In the genomic region with DNA sequence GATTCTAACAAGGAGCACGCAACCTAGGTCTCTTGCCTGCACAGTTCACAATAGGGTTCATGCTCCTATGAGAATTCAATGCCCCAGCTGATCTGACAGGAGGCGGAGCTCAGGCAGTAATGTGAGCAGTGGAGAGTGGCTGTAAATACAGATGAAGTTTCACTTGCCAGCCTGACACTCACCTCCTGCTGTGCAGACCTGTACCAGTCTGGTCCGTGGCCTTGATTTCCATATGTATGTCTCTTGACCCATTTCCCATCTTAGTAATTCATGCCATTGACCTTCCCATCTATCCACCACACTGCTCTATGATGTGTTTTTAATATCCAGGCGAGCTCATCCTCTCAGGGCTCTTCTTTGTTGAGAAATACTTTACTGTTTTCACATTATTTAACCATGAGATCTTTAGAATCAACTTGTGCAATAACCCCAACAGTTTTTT, we compare ENCODE assay signal across 1 cellular context.
TF ChIP-seq lines count a peak whose summit lies in the region.

No MANE protein-coding gene starts in this region.

TF ChIP-seq in HepG2, 621 proteins besides CTCF, POLR2A, EP300 and RAD21 (continued from another document):
- TF ChIP-seq, protein P1, sequence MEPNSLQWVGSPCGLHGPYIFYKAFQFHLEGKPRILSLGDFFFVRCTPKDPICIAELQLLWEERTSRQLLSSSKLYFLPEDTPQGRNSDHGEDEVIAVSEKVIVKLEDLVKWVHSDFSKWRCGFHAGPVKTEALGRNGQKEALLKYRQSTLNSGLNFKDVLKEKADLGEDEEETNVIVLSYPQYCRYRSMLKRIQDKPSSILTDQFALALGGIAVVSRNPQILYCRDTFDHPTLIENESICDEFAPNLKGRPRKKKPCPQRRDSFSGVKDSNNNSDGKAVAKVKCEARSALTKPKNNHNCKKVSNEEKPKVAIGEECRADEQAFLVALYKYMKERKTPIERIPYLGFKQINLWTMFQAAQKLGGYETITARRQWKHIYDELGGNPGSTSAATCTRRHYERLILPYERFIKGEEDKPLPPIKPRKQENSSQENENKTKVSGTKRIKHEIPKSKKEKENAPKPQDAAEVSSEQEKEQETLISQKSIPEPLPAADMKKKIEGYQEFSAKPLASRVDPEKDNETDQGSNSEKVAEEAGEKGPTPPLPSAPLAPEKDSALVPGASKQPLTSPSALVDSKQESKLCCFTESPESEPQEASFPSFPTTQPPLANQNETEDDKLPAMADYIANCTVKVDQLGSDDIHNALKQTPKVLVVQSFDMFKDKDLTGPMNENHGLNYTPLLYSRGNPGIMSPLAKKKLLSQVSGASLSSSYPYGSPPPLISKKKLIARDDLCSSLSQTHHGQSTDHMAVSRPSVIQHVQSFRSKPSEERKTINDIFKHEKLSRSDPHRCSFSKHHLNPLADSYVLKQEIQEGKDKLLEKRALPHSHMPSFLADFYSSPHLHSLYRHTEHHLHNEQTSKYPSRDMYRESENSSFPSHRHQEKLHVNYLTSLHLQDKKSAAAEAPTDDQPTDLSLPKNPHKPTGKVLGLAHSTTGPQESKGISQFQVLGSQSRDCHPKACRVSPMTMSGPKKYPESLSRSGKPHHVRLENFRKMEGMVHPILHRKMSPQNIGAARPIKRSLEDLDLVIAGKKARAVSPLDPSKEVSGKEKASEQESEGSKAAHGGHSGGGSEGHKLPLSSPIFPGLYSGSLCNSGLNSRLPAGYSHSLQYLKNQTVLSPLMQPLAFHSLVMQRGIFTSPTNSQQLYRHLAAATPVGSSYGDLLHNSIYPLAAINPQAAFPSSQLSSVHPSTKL (CRISPR knock-in tag; IDR thresholded peaks at IDR 0.05) = 0 out of 2 replicates have a peak, but pooled peaks have one; percentile 26
- no peak for TF ChIP-seq U2AF2 (IDR thresholded peaks at IDR 0.05; ENCODE audit: low read depth, low read length)
